7 cellular contexts compared by ENCODE assay signal in the genomic region with DNA sequence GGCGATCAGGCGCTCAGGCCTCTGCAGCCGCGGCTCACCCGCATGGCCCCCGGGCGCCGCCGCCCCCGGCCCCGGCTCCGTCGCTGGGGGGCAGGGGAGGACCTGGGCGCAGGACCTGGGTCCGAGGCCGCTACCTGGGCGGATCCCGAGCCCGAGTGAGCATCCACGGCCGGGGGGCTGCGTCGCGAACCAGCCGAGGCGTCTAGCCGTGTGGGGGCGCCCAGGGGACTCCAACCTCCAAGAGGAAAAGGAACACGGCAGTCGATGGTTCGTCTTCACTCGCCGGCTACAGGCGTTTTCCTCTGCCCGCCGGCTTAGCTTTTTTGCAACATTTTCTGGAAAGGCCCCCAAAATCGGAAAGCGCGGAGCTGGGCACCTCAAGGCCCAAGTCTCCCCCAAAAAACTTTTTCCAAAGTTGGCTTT. TPM values are rescaled to one million over a fixed set of nuclear protein-coding genes. Genes with fewer than 3 reads are reported as not detected.
DNase-seq lines count a peak whose midpoint lies in the region; ATAC-seq and TF ChIP-seq lines count a peak whose summit lies in the region.

No MANE protein-coding gene starts in this region.

- POLR2A ChIA-PET in HEK293T (lab: Yijun Ruan, JAX) = interaction anchor here (1.5 kb wide), 1 partner anchor 75 kb away, joined by 5 read pairs; a partner anchor contains a TSS
- POLR2A ChIA-PET in activated CD8-positive, alpha-beta T cell treated with anti-CD3 and anti-CD28 coated beads for 36 hours (lab: Charles Lee) = interaction anchor here (2.4 kb wide), 1 partner anchor 75 kb away, joined by 9 read pairs; a partner anchor contains a TSS

- H3K9me3 ChIP-seq in iPS DF 6.9 (ENCODE audit: control insufficient read depth, insufficient read depth, low read length) = no peaks in the 10 kb centered on the region
- no peaks in the 10 kb centered on the region for H3K9me3 ChIP-seq in spleen

- in situ Hi-C loops in G401 (cut with HindIII; ENCODE audit: low sequenced_read_pairs) = no loop called here

- peak overlapping the region; percentile 67 for H3K4me3 Mint-ChIP-seq in activated CD8-positive, alpha-beta T cell treated with anti-CD3 and anti-CD28 coated beads for 36 hours

- H3K4me1 ChIP-seq in iPS DF 6.9 (ENCODE audit: control insufficient read depth, insufficient read depth, low read length) (peaks cover 15% of the 10 kb centered on the region), spleen (peaks cover 26 to 83% (median 66%) of the 10 kb centered on the region in 6 donors)

- no CpG with 5 or more reads among the region's 39 CpGs for WGBS in iPS DF 6.9 (ENCODE audit: insufficient coverage, insufficient read length)
- 0 to 2% (median 2%) methylated on average over 4 to 39 of the region's 39 CpGs for WGBS in spleen, 5 donors

- peaks cover 40% of the 10 kb centered on the region for H3K4me1 Mint-ChIP-seq in activated CD8-positive, alpha-beta T cell treated with anti-CD3 and anti-CD28 coated beads for 36 hours (ENCODE audit: low read depth)

- intact Hi-C loops in activated CD8-positive, alpha-beta T cell treated with anti-CD3 and anti-CD28 coated beads for 36 hours (cut with micrococcal nuclease) = no loop called here
- intact Hi-C loops in spleen (cut with DNase I; ENCODE audit: low total_unique reads) = no loop called here

- peaks cover 24% of the 10 kb centered on the region for H3K27me3 Mint-ChIP-seq in activated CD8-positive, alpha-beta T cell treated with anti-CD3 and anti-CD28 coated beads for 36 hours

- peak overlapping the region; percentile 34; the same call in 1 of the 2 replicates for H3K4me3 ChIP-seq in iPS DF 6.9 (ENCODE audit: low read length)
- H3K4me3 ChIP-seq in spleen = peak overlapping the region; percentile 45 to 72 (median 54)

- H3K9me3 Mint-ChIP-seq in activated CD8-positive, alpha-beta T cell treated with anti-CD3 and anti-CD28 coated beads for 36 hours = no peaks in the 10 kb centered on the region

- TF ChIP-seq CTCF in activated CD8-positive, alpha-beta T cell treated with anti-CD3 and anti-CD28 coated beads for 36 hours (IDR thresholded peaks at IDR 0.05) = no peak
- no peak for TF ChIP-seq CTCF in spleen (IDR thresholded peaks at IDR 0.05 in 8 of 11, conservative IDR thresholded peaks at IDR 0.05 in 3 of 11)

- H3K27ac Mint-ChIP-seq in activated CD8-positive, alpha-beta T cell treated with anti-CD3 and anti-CD28 coated beads for 36 hours = no peak overlapping the region

- no peak for DNase-seq in HEK293T (ENCODE audit: extremely low spot score)
- DNase-seq in activated CD8-positive, alpha-beta T cell treated with anti-CD3 and anti-CD28 coated beads for 36 hours = no peak
- DNase-seq in iPS DF 6.9 (ENCODE audit: low read depth, low spot score) = no peak
- no peak for DNase-seq in spleen
- no peak for DNase-seq in cerebellar nuclear complex (lab: John Stamatoyannopoulos, UW)
- DNase-seq in G401 (ENCODE audit: low spot score) = no peak

- H3K27ac ChIP-seq in iPS DF 6.9 (ENCODE audit: low read length) (no peak overlapping the region), spleen (peak overlapping the region in 5 of 8 donors; percentile 63 to 86 (median 72))

- CTCF ChIA-PET in HEK293T (lab: Yijun Ruan, JAX) = no interaction called here
- CTCF ChIA-PET in activated CD8-positive, alpha-beta T cell treated with anti-CD3 and anti-CD28 coated beads for 36 hours (lab: Charles Lee) = no interaction called here

- TF ChIP-seq POLR2A in spleen (IDR thresholded peaks at IDR 0.05) = no peak

- peaks cover 29% of the 10 kb centered on the region for H3K27me3 ChIP-seq in iPS DF 6.9 (ENCODE audit: control insufficient read depth, insufficient read depth, low read length)
- peaks cover 0 to 97% (median 51%) of the 10 kb centered on the region in 7 donors for H3K27me3 ChIP-seq in spleen (replicated peaks in 1 of 7)

- no peaks in the 10 kb centered on the region for H3K36me3 ChIP-seq in iPS DF 6.9 (ENCODE audit: control insufficient read depth, insufficient read depth, low read length)
- no peaks in the 10 kb centered on the region for H3K36me3 ChIP-seq in spleen

- H3K36me3 Mint-ChIP-seq in activated CD8-positive, alpha-beta T cell treated with anti-CD3 and anti-CD28 coated beads for 36 hours (ENCODE audit: low read depth) = peaks cover 2% of the 10 kb centered on the region

- no peak for ATAC-seq in activated CD8-positive, alpha-beta T cell treated with anti-CD3 and anti-CD28 coated beads for 36 hours
- no peak for ATAC-seq in HG03196 (IDR thresholded peaks at IDR 0.05; ENCODE audit: unreplicated experiment)

TF ChIP-seq in HEK293T, 16 proteins besides CTCF, POLR2A, EP300 and RAD21:
- TF ChIP-seq FOXM1 (IDR thresholded peaks at IDR 0.05; ENCODE audit: borderline replicate concordance) = 0 out of 2 replicates have a peak, but pooled peaks have one; percentile 46
- no peak for TF ChIP-seq TARDBP (IDR thresholded peaks at IDR 0.05)
TF ChIP-seq in HEK293T: peak in this region for 1.

RNA-seq across cellular contexts. Expression of a gene that starts 0.7 kb away (rescaled TPM):
- 1 to 10 TPM; 1.7 to 3.0 TPM for total RNA-seq in activated CD8-positive, alpha-beta T cell treated with anti-CD3 and anti-CD28 coated beads for 36 hours
- 10 to 100 TPM in 2 of 7 donors, 1 to 10 TPM in 5; 2.4 to 20.5 (median 9.3) TPM for total RNA-seq in spleen
- polyA plus RNA-seq in spleen = 1 to 10 TPM; 1.7 to 8.2 (median 2.0) TPM
- total RNA-seq in G401 (2014; rRNA removed; shearing (Covaris generic)) = 5.0 and 17.1 TPM in 2 replicates
